Comparison of ENCODE assay signal across 1 cellular context in the genomic region with DNA sequence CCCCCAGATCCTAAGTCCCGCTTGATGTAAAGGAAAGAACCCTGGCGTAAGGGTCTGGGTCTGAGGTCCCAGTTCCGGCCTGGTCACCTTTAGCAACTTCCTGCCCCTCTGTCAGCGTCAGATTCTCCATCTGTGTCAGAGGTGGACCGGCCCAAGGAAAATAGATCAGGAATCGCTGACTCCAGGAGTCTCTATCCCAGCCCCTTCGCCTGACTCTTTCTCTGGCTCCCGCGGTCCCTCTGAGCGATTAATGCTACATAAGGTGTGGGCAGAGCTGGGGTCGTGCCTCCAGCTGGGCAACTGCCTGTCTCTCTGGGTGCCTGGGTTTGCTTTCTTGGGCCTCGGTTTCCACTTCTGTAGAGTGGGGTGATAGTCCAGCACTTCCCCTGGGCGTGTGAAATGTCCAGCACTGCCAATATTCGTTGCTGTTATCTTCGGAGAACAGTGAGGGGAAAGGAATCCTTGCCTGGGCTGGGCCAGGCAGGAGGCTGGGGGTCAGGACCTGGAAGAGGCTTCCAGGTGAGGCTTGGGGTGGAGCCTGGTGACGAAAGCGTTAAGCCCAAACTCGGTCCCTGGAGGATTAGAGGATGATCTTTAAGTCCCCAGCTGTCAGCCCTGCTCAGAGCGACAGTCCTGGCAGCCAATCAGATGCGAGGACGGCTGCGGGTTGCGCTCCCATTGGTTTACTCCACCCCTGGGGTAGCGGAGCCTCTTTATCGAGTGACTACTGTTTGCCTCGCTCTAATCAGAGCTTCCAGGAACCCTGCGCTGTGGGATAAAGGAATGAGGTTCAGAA.
A peak's percentile ranks its signal among the peaks of the same experiment; 100 is the strongest.
TF ChIP-seq lines count a peak whose summit lies in the region.

No MANE protein-coding gene starts in this region.

TF ChIP-seq in K562, 482 proteins besides CTCF, POLR2A, EP300 and RAD21 (continued from another document and continues in another):
- TF ChIP-seq AFF4 (CRISPR knock-in tag; IDR thresholded peaks at IDR 0.05) (0 out of 2 replicates have a peak, but pooled peaks have one; percentile 42), XRCC3 (IDR thresholded peaks at IDR 0.05) (no peak), RAD51 (IDR thresholded peaks at IDR 0.05; ENCODE audit: borderline replicate concordance, low read depth) (no peak), CBFA2T2 (conservative IDR thresholded peaks at IDR 0.05) (peak; percentile 84), SIN3A (IDR thresholded peaks at IDR 0.05; ENCODE audit: borderline replicate concordance in 2 of 2, control insufficient read depth in 1 of 2, low read depth in 2 of 2, low read length in 2 of 2) (peak; percentile 56 to 69; a peak in 2 of 4 replicates), HEY1 (CRISPR knock-in tag; IDR thresholded peaks at IDR 0.05; ENCODE audit: borderline replicate concordance) (no peak), MAFG (tag; conservative IDR thresholded peaks at IDR 0.05) (no peak), SREBF2 (CRISPR knock-in tag; IDR thresholded peaks at IDR 0.05) (no peak), EGR1 (conservative IDR thresholded peaks at IDR 0.05) (no peak), ZNF12 (CRISPR knock-in tag; IDR thresholded peaks at IDR 0.05) (no peak), TSC22D4 (tag; IDR thresholded peaks at IDR 0.05) (no peak), MYBL2 (IDR thresholded peaks at IDR 0.05; ENCODE audit: low read depth) (no peak), MYBL2 (CRISPR knock-in tag; IDR thresholded peaks at IDR 0.05; ENCODE audit: borderline replicate concordance) (no peak), NFE2L1 (tag; IDR thresholded peaks at IDR 0.05; ENCODE audit: borderline replicate concordance, low read depth) (no peak), RBM39 (optimal IDR thresholded peaks at IDR 0.05; ENCODE audit: low read depth, low read length) (peak; percentile 87), STAG1 (CRISPR knock-in tag; IDR thresholded peaks at IDR 0.05; ENCODE audit: borderline replicate concordance) (no peak), HDAC2 (IDR thresholded peaks at IDR 0.05) (peak; percentile 99), POU5F1 (IDR thresholded peaks at IDR 0.05; ENCODE audit: borderline replicate concordance, low read depth, low read length, partially characterized antibody) (no peak), ZNF518B (CRISPR knock-in tag; IDR thresholded peaks at IDR 0.05) (no peak), YY1 (IDR thresholded peaks at IDR 0.05; ENCODE audit: borderline replicate concordance in 1 of 3, control insufficient read depth in 1 of 3, extremely low read depth in 1 of 3, insufficient read depth in 3 of 3, insufficient read length in 1 of 3, insufficient replicate concordance in 2 of 3, low read depth in 1 of 3, low read length in 2 of 3) (no peak), IFI16 (CRISPR knock-in tag; IDR thresholded peaks at IDR 0.05) (no peak), MEIS2 (IDR thresholded peaks at IDR 0.05; ENCODE audit: partially characterized antibody) (peak; percentile 89), NFATC3 (IDR thresholded peaks at IDR 0.05) (no peak), FOSL1 (tag; conservative IDR thresholded peaks at IDR 0.05) (no peak), HIVEP1 (CRISPR knock-in tag; IDR thresholded peaks at IDR 0.05) (no peak), TFAM (CRISPR knock-in tag; conservative IDR thresholded peaks at IDR 0.05) (no peak), TAL1 (IDR thresholded peaks at IDR 0.05) (peak; percentile 71), ZNF274 (IDR thresholded peaks at IDR 0.05; ENCODE audit: borderline replicate concordance, low read depth, low read length) (no peak), ARID1B (IDR thresholded peaks at IDR 0.05) (peak; percentile 80), ZNF146 (CRISPR knock-in tag; IDR thresholded peaks at IDR 0.05; ENCODE audit: unreplicated experiment) (no peak), ZFX (CRISPR knock-in tag; IDR thresholded peaks at IDR 0.05) (no peak), TBP (optimal IDR thresholded peaks at IDR 0.05; ENCODE audit: low read depth, low read length) (peak; percentile 29), MCM2 (IDR thresholded peaks at IDR 0.05; ENCODE audit: low read depth) (no peak), ZNF76 (CRISPR knock-in tag; IDR thresholded peaks at IDR 0.05; ENCODE audit: borderline replicate concordance) (no peak), GTF2F1 (IDR thresholded peaks at IDR 0.05; ENCODE audit: low read depth, low read length) (no peak)
- TF ChIP-seq, protein P1, sequence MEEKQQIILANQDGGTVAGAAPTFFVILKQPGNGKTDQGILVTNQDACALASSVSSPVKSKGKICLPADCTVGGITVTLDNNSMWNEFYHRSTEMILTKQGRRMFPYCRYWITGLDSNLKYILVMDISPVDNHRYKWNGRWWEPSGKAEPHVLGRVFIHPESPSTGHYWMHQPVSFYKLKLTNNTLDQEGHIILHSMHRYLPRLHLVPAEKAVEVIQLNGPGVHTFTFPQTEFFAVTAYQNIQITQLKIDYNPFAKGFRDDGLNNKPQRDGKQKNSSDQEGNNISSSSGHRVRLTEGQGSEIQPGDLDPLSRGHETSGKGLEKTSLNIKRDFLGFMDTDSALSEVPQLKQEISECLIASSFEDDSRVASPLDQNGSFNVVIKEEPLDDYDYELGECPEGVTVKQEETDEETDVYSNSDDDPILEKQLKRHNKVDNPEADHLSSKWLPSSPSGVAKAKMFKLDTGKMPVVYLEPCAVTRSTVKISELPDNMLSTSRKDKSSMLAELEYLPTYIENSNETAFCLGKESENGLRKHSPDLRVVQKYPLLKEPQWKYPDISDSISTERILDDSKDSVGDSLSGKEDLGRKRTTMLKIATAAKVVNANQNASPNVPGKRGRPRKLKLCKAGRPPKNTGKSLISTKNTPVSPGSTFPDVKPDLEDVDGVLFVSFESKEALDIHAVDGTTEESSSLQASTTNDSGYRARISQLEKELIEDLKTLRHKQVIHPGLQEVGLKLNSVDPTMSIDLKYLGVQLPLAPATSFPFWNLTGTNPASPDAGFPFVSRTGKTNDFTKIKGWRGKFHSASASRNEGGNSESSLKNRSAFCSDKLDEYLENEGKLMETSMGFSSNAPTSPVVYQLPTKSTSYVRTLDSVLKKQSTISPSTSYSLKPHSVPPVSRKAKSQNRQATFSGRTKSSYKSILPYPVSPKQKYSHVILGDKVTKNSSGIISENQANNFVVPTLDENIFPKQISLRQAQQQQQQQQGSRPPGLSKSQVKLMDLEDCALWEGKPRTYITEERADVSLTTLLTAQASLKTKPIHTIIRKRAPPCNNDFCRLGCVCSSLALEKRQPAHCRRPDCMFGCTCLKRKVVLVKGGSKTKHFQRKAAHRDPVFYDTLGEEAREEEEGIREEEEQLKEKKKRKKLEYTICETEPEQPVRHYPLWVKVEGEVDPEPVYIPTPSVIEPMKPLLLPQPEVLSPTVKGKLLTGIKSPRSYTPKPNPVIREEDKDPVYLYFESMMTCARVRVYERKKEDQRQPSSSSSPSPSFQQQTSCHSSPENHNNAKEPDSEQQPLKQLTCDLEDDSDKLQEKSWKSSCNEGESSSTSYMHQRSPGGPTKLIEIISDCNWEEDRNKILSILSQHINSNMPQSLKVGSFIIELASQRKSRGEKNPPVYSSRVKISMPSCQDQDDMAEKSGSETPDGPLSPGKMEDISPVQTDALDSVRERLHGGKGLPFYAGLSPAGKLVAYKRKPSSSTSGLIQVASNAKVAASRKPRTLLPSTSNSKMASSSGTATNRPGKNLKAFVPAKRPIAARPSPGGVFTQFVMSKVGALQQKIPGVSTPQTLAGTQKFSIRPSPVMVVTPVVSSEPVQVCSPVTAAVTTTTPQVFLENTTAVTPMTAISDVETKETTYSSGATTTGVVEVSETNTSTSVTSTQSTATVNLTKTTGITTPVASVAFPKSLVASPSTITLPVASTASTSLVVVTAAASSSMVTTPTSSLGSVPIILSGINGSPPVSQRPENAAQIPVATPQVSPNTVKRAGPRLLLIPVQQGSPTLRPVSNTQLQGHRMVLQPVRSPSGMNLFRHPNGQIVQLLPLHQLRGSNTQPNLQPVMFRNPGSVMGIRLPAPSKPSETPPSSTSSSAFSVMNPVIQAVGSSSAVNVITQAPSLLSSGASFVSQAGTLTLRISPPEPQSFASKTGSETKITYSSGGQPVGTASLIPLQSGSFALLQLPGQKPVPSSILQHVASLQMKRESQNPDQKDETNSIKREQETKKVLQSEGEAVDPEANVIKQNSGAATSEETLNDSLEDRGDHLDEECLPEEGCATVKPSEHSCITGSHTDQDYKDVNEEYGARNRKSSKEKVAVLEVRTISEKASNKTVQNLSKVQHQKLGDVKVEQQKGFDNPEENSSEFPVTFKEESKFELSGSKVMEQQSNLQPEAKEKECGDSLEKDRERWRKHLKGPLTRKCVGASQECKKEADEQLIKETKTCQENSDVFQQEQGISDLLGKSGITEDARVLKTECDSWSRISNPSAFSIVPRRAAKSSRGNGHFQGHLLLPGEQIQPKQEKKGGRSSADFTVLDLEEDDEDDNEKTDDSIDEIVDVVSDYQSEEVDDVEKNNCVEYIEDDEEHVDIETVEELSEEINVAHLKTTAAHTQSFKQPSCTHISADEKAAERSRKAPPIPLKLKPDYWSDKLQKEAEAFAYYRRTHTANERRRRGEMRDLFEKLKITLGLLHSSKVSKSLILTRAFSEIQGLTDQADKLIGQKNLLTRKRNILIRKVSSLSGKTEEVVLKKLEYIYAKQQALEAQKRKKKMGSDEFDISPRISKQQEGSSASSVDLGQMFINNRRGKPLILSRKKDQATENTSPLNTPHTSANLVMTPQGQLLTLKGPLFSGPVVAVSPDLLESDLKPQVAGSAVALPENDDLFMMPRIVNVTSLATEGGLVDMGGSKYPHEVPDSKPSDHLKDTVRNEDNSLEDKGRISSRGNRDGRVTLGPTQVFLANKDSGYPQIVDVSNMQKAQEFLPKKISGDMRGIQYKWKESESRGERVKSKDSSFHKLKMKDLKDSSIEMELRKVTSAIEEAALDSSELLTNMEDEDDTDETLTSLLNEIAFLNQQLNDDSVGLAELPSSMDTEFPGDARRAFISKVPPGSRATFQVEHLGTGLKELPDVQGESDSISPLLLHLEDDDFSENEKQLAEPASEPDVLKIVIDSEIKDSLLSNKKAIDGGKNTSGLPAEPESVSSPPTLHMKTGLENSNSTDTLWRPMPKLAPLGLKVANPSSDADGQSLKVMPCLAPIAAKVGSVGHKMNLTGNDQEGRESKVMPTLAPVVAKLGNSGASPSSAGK (IDR thresholded peaks at IDR 0.05), result no peak
- TF ChIP-seq, protein P2, sequence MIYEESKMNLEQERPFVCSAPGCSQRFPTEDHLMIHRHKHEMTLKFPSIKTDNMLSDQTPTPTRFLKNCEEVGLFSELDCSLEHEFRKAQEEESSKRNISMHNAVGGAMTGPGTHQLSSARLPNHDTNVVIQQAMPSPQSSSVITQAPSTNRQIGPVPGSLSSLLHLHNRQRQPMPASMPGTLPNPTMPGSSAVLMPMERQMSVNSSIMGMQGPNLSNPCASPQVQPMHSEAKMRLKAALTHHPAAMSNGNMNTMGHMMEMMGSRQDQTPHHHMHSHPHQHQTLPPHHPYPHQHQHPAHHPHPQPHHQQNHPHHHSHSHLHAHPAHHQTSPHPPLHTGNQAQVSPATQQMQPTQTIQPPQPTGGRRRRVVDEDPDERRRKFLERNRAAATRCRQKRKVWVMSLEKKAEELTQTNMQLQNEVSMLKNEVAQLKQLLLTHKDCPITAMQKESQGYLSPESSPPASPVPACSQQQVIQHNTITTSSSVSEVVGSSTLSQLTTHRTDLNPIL (CRISPR knock-in tag; IDR thresholded peaks at IDR 0.05), result no peak
